In genomic region chr3:190330936-190331734, GRCh38 we compare ENCODE assay signal across 1 cellular context.
A peak's percentile ranks its signal among the peaks of the same experiment; 100 is the strongest.
TF ChIP-seq lines count a peak whose summit lies in the region.

No MANE protein-coding gene starts in this region.

TF ChIP-seq in HepG2, 621 proteins besides CTCF, POLR2A, EP300 and RAD21 (continued from another document):
- TF ChIP-seq, protein P1, sequence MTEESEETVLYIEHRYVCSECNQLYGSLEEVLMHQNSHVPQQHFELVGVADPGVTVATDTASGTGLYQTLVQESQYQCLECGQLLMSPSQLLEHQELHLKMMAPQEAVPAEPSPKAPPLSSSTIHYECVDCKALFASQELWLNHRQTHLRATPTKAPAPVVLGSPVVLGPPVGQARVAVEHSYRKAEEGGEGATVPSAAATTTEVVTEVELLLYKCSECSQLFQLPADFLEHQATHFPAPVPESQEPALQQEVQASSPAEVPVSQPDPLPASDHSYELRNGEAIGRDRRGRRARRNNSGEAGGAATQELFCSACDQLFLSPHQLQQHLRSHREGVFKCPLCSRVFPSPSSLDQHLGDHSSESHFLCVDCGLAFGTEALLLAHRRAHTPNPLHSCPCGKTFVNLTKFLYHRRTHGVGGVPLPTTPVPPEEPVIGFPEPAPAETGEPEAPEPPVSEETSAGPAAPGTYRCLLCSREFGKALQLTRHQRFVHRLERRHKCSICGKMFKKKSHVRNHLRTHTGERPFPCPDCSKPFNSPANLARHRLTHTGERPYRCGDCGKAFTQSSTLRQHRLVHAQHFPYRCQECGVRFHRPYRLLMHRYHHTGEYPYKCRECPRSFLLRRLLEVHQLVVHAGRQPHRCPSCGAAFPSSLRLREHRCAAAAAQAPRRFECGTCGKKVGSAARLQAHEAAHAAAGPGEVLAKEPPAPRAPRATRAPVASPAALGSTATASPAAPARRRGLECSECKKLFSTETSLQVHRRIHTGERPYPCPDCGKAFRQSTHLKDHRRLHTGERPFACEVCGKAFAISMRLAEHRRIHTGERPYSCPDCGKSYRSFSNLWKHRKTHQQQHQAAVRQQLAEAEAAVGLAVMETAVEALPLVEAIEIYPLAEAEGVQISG (CRISPR knock-in tag; IDR thresholded peaks at IDR 0.05): peak; percentile 58; the same call in 1 of the 2 replicates
- TF ChIP-seq ZBTB42 (CRISPR knock-in tag; IDR thresholded peaks at IDR 0.05) (no peak), FOXA3 (CRISPR knock-in tag; IDR thresholded peaks at IDR 0.05) (peak; percentile 98), KAT2B (IDR thresholded peaks at IDR 0.05; ENCODE audit: borderline replicate concordance, low read depth, low read length) (peak; percentile 48; the same call in 1 of the 2 replicates), GFI1 (CRISPR knock-in tag; IDR thresholded peaks at IDR 0.05; ENCODE audit: borderline replicate concordance) (peak; percentile 98), MBD4 (IDR thresholded peaks at IDR 0.05; ENCODE audit: borderline replicate concordance, low read length) (peak; percentile 71; the same call in 1 of the 2 replicates), PPARG (CRISPR knock-in tag; conservative IDR thresholded peaks at IDR 0.05) (peak; percentile 99), ZNF136 (CRISPR knock-in tag; IDR thresholded peaks at IDR 0.05; ENCODE audit: low read depth) (peak; percentile 71; the same call in 1 of the 2 replicates), NR2F1 (CRISPR knock-in tag; IDR thresholded peaks at IDR 0.05) (peak; percentile 91 to 95), HNRNPK (IDR thresholded peaks at IDR 0.05; ENCODE audit: low read depth, low read length, poor library complexity, severe bottlenecking) (no peak), YEATS2 (CRISPR knock-in tag; IDR thresholded peaks at IDR 0.05; ENCODE audit: borderline replicate concordance) (peak; percentile 68; the same call in 1 of the 2 replicates), POGZ (CRISPR knock-in tag; IDR thresholded peaks at IDR 0.05) (peak; percentile 97), ZNF570 (CRISPR knock-in tag; IDR thresholded peaks at IDR 0.05; ENCODE audit: borderline replicate concordance) (no peak), GTF2F1 (IDR thresholded peaks at IDR 0.05; ENCODE audit: low read length) (no peak), SIX1 (CRISPR knock-in tag; IDR thresholded peaks at IDR 0.05; ENCODE audit: borderline replicate concordance) (peak; percentile 82), LRRFIP1 (CRISPR knock-in tag; conservative IDR thresholded peaks at IDR 0.05) (no peak), ZNF275 (CRISPR knock-in tag; IDR thresholded peaks at IDR 0.05; ENCODE audit: borderline replicate concordance) (no peak), WIZ (CRISPR knock-in tag; IDR thresholded peaks at IDR 0.05) (no peak), ZFP37 (CRISPR knock-in tag; IDR thresholded peaks at IDR 0.05; ENCODE audit: borderline replicate concordance) (no peak), ZNF782 (CRISPR knock-in tag; IDR thresholded peaks at IDR 0.05; ENCODE audit: borderline replicate concordance) (no peak), RFXAP (CRISPR knock-in tag; IDR thresholded peaks at IDR 0.05; ENCODE audit: borderline replicate concordance) (no peak), RBAK (CRISPR knock-in tag; IDR thresholded peaks at IDR 0.05) (no peak), MIER3 (CRISPR knock-in tag; IDR thresholded peaks at IDR 0.05; ENCODE audit: borderline replicate concordance) (peak; percentile 84; the same call in 1 of the 2 replicates), CHCHD3 (CRISPR knock-in tag; IDR thresholded peaks at IDR 0.05) (no peak), ZNF83 (CRISPR knock-in tag; IDR thresholded peaks at IDR 0.05; ENCODE audit: borderline replicate concordance) (no peak), ZNF101 (CRISPR knock-in tag; IDR thresholded peaks at IDR 0.05; ENCODE audit: borderline replicate concordance, low read depth) (no peak), ETV5 (CRISPR knock-in tag; IDR thresholded peaks at IDR 0.05; ENCODE audit: borderline replicate concordance) (peak; percentile 36; the same call in 1 of the 2 replicates), SIN3A (IDR thresholded peaks at IDR 0.05; ENCODE audit: borderline replicate concordance, low read depth, low read length) (no peak), CCDC6 (CRISPR knock-in tag; IDR thresholded peaks at IDR 0.05) (peak; percentile 54), ZNF660 (CRISPR knock-in tag; IDR thresholded peaks at IDR 0.05; ENCODE audit: borderline replicate concordance, low read depth) (no peak), ZNF7 (CRISPR knock-in tag; IDR thresholded peaks at IDR 0.05) (peak; percentile 27; the same call in 1 of the 2 replicates), JUN (CRISPR knock-in tag; IDR thresholded peaks at IDR 0.05) (peak; percentile 53; the same call in 1 of the 2 replicates), ZBTB7B (CRISPR knock-in tag; IDR thresholded peaks at IDR 0.05) (peak; percentile 88), ZNF33B (CRISPR knock-in tag; IDR thresholded peaks at IDR 0.05) (no peak), BORCS8-MEF2B (CRISPR knock-in tag; IDR thresholded peaks at IDR 0.05) (no peak)
- TF ChIP-seq, protein P2, sequence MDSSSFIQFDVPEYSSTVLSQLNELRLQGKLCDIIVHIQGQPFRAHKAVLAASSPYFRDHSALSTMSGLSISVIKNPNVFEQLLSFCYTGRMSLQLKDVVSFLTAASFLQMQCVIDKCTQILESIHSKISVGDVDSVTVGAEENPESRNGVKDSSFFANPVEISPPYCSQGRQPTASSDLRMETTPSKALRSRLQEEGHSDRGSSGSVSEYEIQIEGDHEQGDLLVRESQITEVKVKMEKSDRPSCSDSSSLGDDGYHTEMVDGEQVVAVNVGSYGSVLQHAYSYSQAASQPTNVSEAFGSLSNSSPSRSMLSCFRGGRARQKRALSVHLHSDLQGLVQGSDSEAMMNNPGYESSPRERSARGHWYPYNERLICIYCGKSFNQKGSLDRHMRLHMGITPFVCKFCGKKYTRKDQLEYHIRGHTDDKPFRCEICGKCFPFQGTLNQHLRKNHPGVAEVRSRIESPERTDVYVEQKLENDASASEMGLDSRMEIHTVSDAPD (CRISPR knock-in tag; IDR thresholded peaks at IDR 0.05): peak; percentile 88
- TF ChIP-seq, protein P3, sequence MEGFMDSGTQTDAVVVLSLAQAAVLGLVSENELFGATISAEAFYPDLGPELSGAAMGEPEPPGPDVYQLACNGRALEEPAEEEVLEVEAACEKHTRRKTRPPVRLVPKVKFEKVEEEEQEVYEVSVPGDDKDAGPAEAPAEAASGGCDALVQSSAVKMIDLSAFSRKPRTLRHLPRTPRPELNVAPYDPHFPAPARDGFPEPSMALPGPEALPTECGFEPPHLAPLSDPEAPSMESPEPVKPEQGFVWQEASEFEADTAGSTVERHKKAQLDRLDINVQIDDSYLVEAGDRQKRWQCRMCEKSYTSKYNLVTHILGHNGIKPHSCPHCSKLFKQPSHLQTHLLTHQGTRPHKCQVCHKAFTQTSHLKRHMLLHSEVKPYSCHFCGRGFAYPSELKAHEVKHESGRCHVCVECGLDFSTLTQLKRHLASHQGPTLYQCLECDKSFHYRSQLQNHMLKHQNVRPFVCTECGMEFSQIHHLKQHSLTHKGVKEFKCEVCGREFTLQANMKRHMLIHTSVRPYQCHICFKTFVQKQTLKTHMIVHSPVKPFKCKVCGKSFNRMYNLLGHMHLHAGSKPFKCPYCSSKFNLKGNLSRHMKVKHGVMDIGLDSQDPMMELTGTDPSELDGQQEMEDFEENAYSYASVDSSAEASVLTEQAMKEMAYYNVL (CRISPR knock-in tag; IDR thresholded peaks at IDR 0.05; ENCODE audit: borderline replicate concordance): peak; percentile 95
- TF ChIP-seq, protein P4, sequence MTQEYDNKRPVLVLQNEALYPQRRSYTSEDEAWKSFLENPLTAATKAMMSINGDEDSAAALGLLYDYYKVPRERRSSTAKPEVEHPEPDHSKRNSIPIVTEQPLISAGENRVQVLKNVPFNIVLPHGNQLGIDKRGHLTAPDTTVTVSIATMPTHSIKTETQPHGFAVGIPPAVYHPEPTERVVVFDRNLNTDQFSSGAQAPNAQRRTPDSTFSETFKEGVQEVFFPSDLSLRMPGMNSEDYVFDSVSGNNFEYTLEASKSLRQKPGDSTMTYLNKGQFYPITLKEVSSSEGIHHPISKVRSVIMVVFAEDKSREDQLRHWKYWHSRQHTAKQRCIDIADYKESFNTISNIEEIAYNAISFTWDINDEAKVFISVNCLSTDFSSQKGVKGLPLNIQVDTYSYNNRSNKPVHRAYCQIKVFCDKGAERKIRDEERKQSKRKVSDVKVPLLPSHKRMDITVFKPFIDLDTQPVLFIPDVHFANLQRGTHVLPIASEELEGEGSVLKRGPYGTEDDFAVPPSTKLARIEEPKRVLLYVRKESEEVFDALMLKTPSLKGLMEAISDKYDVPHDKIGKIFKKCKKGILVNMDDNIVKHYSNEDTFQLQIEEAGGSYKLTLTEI (CRISPR knock-in tag; conservative IDR thresholded peaks at IDR 0.05): no peak
- TF ChIP-seq, protein P5, sequence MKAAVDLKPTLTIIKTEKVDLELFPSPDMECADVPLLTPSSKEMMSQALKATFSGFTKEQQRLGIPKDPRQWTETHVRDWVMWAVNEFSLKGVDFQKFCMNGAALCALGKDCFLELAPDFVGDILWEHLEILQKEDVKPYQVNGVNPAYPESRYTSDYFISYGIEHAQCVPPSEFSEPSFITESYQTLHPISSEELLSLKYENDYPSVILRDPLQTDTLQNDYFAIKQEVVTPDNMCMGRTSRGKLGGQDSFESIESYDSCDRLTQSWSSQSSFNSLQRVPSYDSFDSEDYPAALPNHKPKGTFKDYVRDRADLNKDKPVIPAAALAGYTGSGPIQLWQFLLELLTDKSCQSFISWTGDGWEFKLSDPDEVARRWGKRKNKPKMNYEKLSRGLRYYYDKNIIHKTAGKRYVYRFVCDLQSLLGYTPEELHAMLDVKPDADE (CRISPR knock-in tag; IDR thresholded peaks at IDR 0.05): no peak
